Comparison of ENCODE assay signal across 8 cellular contexts in genomic region chr1:19485362-19486187, GRCh38. TPM values are rescaled to one million over a fixed set of nuclear protein-coding genes. Genes with fewer than 3 reads are reported as not detected.
DNase-seq lines count a peak whose midpoint lies in the region; ATAC-seq and TF ChIP-seq lines count a peak whose summit lies in the region.

Gene CAPZB (minus strand): TSS chr1:19485539. CDS start chr1:19485438, 101 bp downstream.

- ATAC-seq in GM21390 (IDR thresholded peaks at IDR 0.05; ENCODE audit: unreplicated experiment) (peak; percentile 70), mucosa of descending colon (peak; percentile 87)

- peaks cover 56% of the 10 kb centered on the region for H3K79me2 ChIP-seq in OCI-LY3 (ENCODE audit: low read length)

- H3K4me3 ChIP-seq in OCI-LY3 (ENCODE audit: low read length) (peak within 1 kb of the TSS; percentile 96), epithelial cell of esophagus (ENCODE audit: low read length) (peak within 1 kb of the TSS; percentile 91), mucosa of descending colon (peak within 1 kb of the TSS; percentile 99)

- peaks cover 21% of the 10 kb centered on the region for H3K4me1 ChIP-seq in OCI-LY3 (ENCODE audit: low read length)
- peaks cover 49% of the 10 kb centered on the region for H3K4me1 ChIP-seq in mucosa of descending colon (ENCODE audit: low read depth)

- TF ChIP-seq CTCF in Calu3 (IDR thresholded peaks at IDR 0.05; ENCODE audit: unreplicated experiment) = no peak
- TF ChIP-seq CTCF in OCI-LY3 (IDR thresholded peaks at IDR 0.05; ENCODE audit: low read depth, low read length) = no peak
- no peak for TF ChIP-seq CTCF in epithelial cell of esophagus (IDR thresholded peaks at IDR 0.05; ENCODE audit: insufficient read depth, low read depth, low read length, missing control alignments)
- TF ChIP-seq CTCF in mucosa of descending colon (IDR thresholded peaks at IDR 0.05) = no peak

- H3K27ac Mint-ChIP-seq in Calu3 (ENCODE audit: unreplicated experiment) = peak within 1 kb of the TSS; percentile 91

- peak within 1 kb of the TSS; percentile 63 for H3K27ac ChIP-seq in OCI-LY3 (ENCODE audit: low read length)

- CTCF ChIA-PET in Calu3 (lab: Charles Lee) = interaction anchor here (0.6 kb wide), 4 partner anchors 72 to 638 kb away, joined by 3 to 6 read pairs (median 3); no protein-coding TSS in a partner anchor

- peak within 1 kb of the TSS; percentile 96 for H3K4me2 ChIP-seq in OCI-LY3 (ENCODE audit: low read length)

- H3K4me1 Mint-ChIP-seq in Calu3 (ENCODE audit: low read depth, unreplicated experiment) = peaks cover 33% of the 10 kb centered on the region

- peak within 1 kb of the TSS; percentile 19; the same call in 1 of the 2 replicates for H2AFZ ChIP-seq in OCI-LY3 (ENCODE audit: low read depth, low read length)

- H3K36me3 ChIP-seq in OCI-LY3 (replicated peaks; ENCODE audit: low read depth, low read length) (peaks cover 11% of the 10 kb centered on the region), mucosa of descending colon (ENCODE audit: low read depth) (no peaks in the 10 kb centered on the region)

- no peaks in the 10 kb centered on the region for H3K27me3 ChIP-seq in OCI-LY3 (ENCODE audit: low read depth, low read length)

- no peaks in the 10 kb centered on the region for H3K9me3 ChIP-seq in OCI-LY3 (ENCODE audit: insufficient read depth, low read length)
- no peaks in the 10 kb centered on the region for H3K9me3 ChIP-seq in mucosa of descending colon

- H3K9ac ChIP-seq in OCI-LY3 (ENCODE audit: low read length) = peak within 1 kb of the TSS; percentile 92

- H3K36me3 Mint-ChIP-seq in Calu3 (ENCODE audit: insufficient read depth, unreplicated experiment) = peaks cover 30% of the 10 kb centered on the region

- intact Hi-C loops in Calu3 (cut with micrococcal nuclease; ENCODE audit: unreplicated experiment) (loop anchor here (5.0 kb wide), 1 partner anchor 162 kb away; no protein-coding TSS in a partner anchor), mucosa of descending colon (cut with DNase I, micrococcal nuclease) (no loop called here)

- H3K9me3 Mint-ChIP-seq in Calu3 (ENCODE audit: low read depth, unreplicated experiment) = no peaks in the 10 kb centered on the region

- H4K20me1 ChIP-seq in OCI-LY3 (ENCODE audit: insufficient read depth, low read length) = peaks cover 43% of the 10 kb centered on the region

- DNase-seq in Calu3 (peak; percentile 92), HUDEP-2 (lab: John Stamatoyannopoulos, UW; ENCODE audit: unreplicated experiment in 76 of 76) (peak in 73 of 76 experiments; percentile 34 to 93 (median 82)), activated T-cell treated with anti-CD3 and anti-CD28 coated beads for 4 hours (peak; percentile 91), epithelial cell of esophagus (ENCODE audit: low read depth) (peak; percentile 93), mucosa of descending colon (peak; percentile 96 to 98 (median 97))
- DNase-seq in stimulated activated CD8-positive, alpha-beta memory T cell treated with anti-CD3 and anti-CD28 coated beads, Interleukin-4, amount 100 ng/mL, for 1 hour (ENCODE audit: low read depth in 2 of 2, low spot score in 1 of 2) = peak; percentile 86 to 90

- no peaks in the 10 kb centered on the region for H3K27me3 Mint-ChIP-seq in Calu3 (ENCODE audit: unreplicated experiment)

- no TSS peak for BruUV-seq in Calu3 (replicated peaks; lab: Mats Ljungman, UMichigan)

- peak within 1 kb of the TSS; percentile 93 for H3K4me3 Mint-ChIP-seq in Calu3 (ENCODE audit: low read depth, unreplicated experiment)

RNA-seq across cellular contexts. Expression of gene CAPZB, which starts in this region (rescaled TPM):
- 198 and 207 TPM in 2 replicates for total RNA-seq in Calu3 (2022)
- total RNA-seq in mucosa of descending colon = 100 to 1,000 TPM; 346 to 393 (median 381) TPM

Comparison
In these comparisons a context has a peak if more than half of its experiments do, and no peak if none do; other contexts are left out.
1. Peak in every context shown above with its lines: DNase-seq, ATAC-seq, H3K4me3 ChIP-seq and H3K27ac ChIP-seq.